In the genomic region with DNA sequence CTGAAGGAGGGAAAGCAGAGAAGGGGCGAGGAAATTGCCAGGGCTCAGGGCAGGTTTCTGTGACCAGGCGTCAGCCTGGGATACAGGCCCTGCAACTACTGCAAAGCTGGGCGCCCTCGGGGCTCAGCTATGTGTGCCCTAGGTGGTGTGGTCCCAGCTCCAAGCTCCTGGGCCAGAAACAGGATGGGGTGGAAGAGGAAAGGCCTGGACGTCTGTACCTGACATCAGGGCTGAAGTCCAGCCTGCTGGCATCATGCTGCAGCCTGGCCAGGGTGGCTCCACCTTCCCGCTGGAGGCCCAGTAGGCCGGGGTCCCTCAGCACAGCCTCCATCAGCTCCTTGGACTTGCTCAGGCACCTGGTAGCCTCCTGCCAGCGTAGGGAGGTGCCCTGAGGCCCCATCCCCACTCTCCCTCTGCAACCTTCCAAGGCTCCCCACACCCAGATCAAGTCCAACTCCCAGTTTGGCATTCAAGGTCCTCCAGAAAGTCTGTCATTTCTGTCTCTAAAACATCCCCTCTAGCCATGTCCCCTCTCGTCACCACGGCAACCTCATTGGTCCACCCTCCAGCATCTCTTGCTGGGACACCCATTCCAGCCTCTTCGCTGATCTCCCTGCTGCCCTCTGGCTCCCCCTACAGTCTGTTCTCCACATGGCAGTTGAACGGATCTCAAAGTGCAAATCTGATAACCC, we compare ENCODE assay signal across 2 cellular contexts.
A peak's percentile ranks its signal among the peaks of the same experiment; 100 is the strongest.
TF ChIP-seq lines count a peak whose summit lies in the region.

No MANE protein-coding gene starts in this region.

TF ChIP-seq in IMR-90, 13 proteins besides CTCF, POLR2A, EP300 and RAD21:
- TF ChIP-seq CHD1 (IDR thresholded peaks at IDR 0.05; ENCODE audit: low read depth, low read length) (no peak), SMC3 (IDR thresholded peaks at IDR 0.05; ENCODE audit: low read depth, low read length) (peak; percentile 95)

TF ChIP-seq in SK-N-SH, 30 proteins besides CTCF, POLR2A, EP300 and RAD21:
- TF ChIP-seq SMC3 (IDR thresholded peaks at IDR 0.05; ENCODE audit: low read depth, low read length) (peak; percentile 76), FOXJ3 (CRISPR knock-in tag; IDR thresholded peaks at IDR 0.05) (no peak), TEAD4 (IDR thresholded peaks at IDR 0.05; ENCODE audit: borderline replicate concordance, insufficient read depth) (no peak), FOSL2 (IDR thresholded peaks at IDR 0.05; ENCODE audit: borderline replicate concordance, low read depth) (no peak), NRF1 (IDR thresholded peaks at IDR 0.05; ENCODE audit: low read depth, low read length) (no peak), JUND (IDR thresholded peaks at IDR 0.05) (no peak), ELF1 (IDR thresholded peaks at IDR 0.05) (no peak), TAF1 (IDR thresholded peaks at IDR 0.05; ENCODE audit: borderline replicate concordance, low read depth, low read length) (no peak), RCOR1 (IDR thresholded peaks at IDR 0.05; ENCODE audit: low read length) (0 out of 2 replicates have a peak, but pooled peaks have one; percentile 26), RFX5 (IDR thresholded peaks at IDR 0.05; ENCODE audit: low read length) (no peak)
- TF ChIP-seq, protein P1, sequence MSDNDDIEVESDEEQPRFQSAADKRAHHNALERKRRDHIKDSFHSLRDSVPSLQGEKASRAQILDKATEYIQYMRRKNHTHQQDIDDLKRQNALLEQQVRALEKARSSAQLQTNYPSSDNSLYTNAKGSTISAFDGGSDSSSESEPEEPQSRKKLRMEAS (IDR thresholded peaks at IDR 0.05; ENCODE audit: low read depth): peak; percentile 30; the same call in 1 of the 2 replicates
- TF ChIP-seq, protein P2, sequence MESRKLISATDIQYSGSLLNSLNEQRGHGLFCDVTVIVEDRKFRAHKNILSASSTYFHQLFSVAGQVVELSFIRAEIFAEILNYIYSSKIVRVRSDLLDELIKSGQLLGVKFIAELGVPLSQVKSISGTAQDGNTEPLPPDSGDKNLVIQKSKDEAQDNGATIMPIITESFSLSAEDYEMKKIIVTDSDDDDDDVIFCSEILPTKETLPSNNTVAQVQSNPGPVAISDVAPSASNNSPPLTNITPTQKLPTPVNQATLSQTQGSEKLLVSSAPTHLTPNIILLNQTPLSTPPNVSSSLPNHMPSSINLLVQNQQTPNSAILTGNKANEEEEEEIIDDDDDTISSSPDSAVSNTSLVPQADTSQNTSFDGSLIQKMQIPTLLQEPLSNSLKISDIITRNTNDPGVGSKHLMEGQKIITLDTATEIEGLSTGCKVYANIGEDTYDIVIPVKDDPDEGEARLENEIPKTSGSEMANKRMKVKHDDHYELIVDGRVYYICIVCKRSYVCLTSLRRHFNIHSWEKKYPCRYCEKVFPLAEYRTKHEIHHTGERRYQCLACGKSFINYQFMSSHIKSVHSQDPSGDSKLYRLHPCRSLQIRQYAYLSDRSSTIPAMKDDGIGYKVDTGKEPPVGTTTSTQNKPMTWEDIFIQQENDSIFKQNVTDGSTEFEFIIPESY (IDR thresholded peaks at IDR 0.05; ENCODE audit: borderline replicate concordance, low read depth): no peak
